ENCODE assay signal across 18 cellular contexts in genomic region chr6:121816361-121816760, GRCh38.
DNase-seq lines count a peak whose midpoint lies in the region; ATAC-seq and TF ChIP-seq lines count a peak whose summit lies in the region.
"Had no signal": no experiment of that assay in that cellular context is flagged by ENCODE, and none has a peak within 500 bp of the region (broad histone marks: within the 10 kb centered on the region; RNA-seq: fewer than 3 reads in every experiment).

No MANE protein-coding gene starts in this region.

- H3K4me3 Mint-ChIP-seq in glutamatergic neuron (ENCODE audit: unreplicated experiment), result no peak overlapping the region
- H3K4me3 Mint-ChIP-seq: CD8-positive, alpha-beta T cell had no signal

- peak overlapping the region; percentile 17 for H3K27ac Mint-ChIP-seq in glutamatergic neuron (ENCODE audit: unreplicated experiment)
- H3K27ac Mint-ChIP-seq: CD8-positive, alpha-beta T cell had no signal

- no peak overlapping the region for H3K4me3 ChIP-seq in choroid plexus epithelial cell (ENCODE audit: low read depth, low read length)
- no peak overlapping the region for H3K4me3 ChIP-seq in H7 (ENCODE audit: insufficient read depth, low read depth, low read length)
- H3K4me3 ChIP-seq: K562 had no signal

- H3K36me3 Mint-ChIP-seq in glutamatergic neuron (ENCODE audit: unreplicated experiment), result peaks cover 17% of the 10 kb centered on the region
- H3K36me3 Mint-ChIP-seq: CD8-positive, alpha-beta T cell had no signal

- H3K36me3 ChIP-seq in H7 (replicated peaks; ENCODE audit: control insufficient read depth, insufficient read depth, low read length), result no peaks in the 10 kb centered on the region

- TF ChIP-seq CTCF in choroid plexus epithelial cell (conservative IDR thresholded peaks at IDR 0.05; ENCODE audit: low read depth, low read length), result no peak
- no peak for TF ChIP-seq CTCF in glutamatergic neuron (IDR thresholded peaks at IDR 0.05; ENCODE audit: partially characterized antibody, unreplicated experiment)

- H3K27me3 ChIP-seq in H7 (ENCODE audit: control insufficient read depth, insufficient read depth, low read length), result no peaks in the 10 kb centered on the region

- DNase-seq in H4 (ENCODE audit: low spot score) (peak; percentile 33), choroid plexus epithelial cell (ENCODE audit: low read depth) (peak; percentile 56), glutamatergic neuron (no peak), amniotic stem cell (lab: John Stamatoyannopoulos, UW) (no peak), H7 (no peak), DMS53 (lab: John Stamatoyannopoulos, UW) (no peak)
- DNase-seq: ACHN; CD8-positive, alpha-beta T cell; DMS79; GOT3; MV-4-11; NCI-H1417 treated with DMSO at 0.1 percent for 48 hours; NCI-H1930; NCI-H446; NK-92 treated with Interleukin-12 subunit alpha and Interleukin-12 subunit beta, amount 100 ng/mL, for 24 hours; SHP77 treated with DMSO at 0.1 percent for 48 hours had no signal

- ATAC-seq in HG03045 (IDR thresholded peaks at IDR 0.05; ENCODE audit: unreplicated experiment), result no peak
- ATAC-seq: CD8-positive, alpha-beta T cell; K562 had no signal

- no peaks in the 10 kb centered on the region for H3K4me1 Mint-ChIP-seq in glutamatergic neuron (ENCODE audit: low read depth, unreplicated experiment)

- peaks cover 2% of the 10 kb centered on the region for H3K9me3 Mint-ChIP-seq in glutamatergic neuron (ENCODE audit: unreplicated experiment)

- no peaks in the 10 kb centered on the region for H3K27me3 Mint-ChIP-seq in glutamatergic neuron (ENCODE audit: unreplicated experiment)

Comparison
In these comparisons a context has a peak if more than half of its experiments do, and no peak if none do; other contexts are left out.
1. DNase-seq: peak in H4 (single experiment) and choroid plexus epithelial cell (single experiment); none in glutamatergic neuron (single experiment), amniotic stem cell (single experiment), H7 (single experiment) and DMS53 (single experiment).